In genomic region chr1:201499795-201500669, GRCh38 we compare ENCODE assay signal across 11 cellular contexts. TPM values are rescaled to one million over a fixed set of nuclear protein-coding genes. Genes with fewer than 3 reads are reported as not detected.
DNase-seq lines count a peak whose midpoint lies in the region; ATAC-seq, FAIRE-seq and TF ChIP-seq lines count a peak whose summit lies in the region.
"Had no signal": no experiment of that assay in that cellular context is flagged by ENCODE, and none has a peak within 500 bp of the region (broad histone marks: within the 10 kb centered on the region; RNA-seq: fewer than 3 reads in every experiment).

No MANE protein-coding gene starts in this region.

- TF ChIP-seq RAD21 in A549 (conservative IDR thresholded peaks at IDR 0.05 in 1 of 2, IDR thresholded peaks at IDR 0.05 in 1 of 2) = no peak

- peaks cover 66% of the 10 kb centered on the region for H3K4me1 ChIP-seq in A549
- H3K4me1 ChIP-seq in ovary (ENCODE audit: insufficient read depth) = peaks cover 56% of the 10 kb centered on the region

- no peak for ATAC-seq in A549
- peak; percentile 5 to 38 for ATAC-seq in left cardiac atrium
- no peak for ATAC-seq in HG02571 (IDR thresholded peaks at IDR 0.05; ENCODE audit: unreplicated experiment)
- no peak for ATAC-seq in GM21381 (IDR thresholded peaks at IDR 0.05; ENCODE audit: unreplicated experiment)

- DNase-seq in A549 (ENCODE audit: low read depth in 1 of 2, low spot score in 1 of 2) (no peak), astrocyte of the hippocampus (ENCODE audit: low read depth, low spot score) (peak; percentile 71), left cardiac atrium (peak; percentile 44), ovary (peak in 1 of 5 donors; percentile 48), DMS 273 (lab: John Stamatoyannopoulos, UW; ENCODE audit: unreplicated experiment) (no peak), NCI-H1105 (lab: John Stamatoyannopoulos, UW) (no peak)

- H3K4me3 ChIP-seq in A549 (no peak overlapping the region), ovary (peak overlapping the region; percentile 17)
- H3K4me3 ChIP-seq: SK-N-MC had no signal

- peak overlapping the region; percentile 39 to 96; a peak in 4 of 6 replicates for H3K27ac ChIP-seq in A549
- H3K27ac ChIP-seq in ovary = peak overlapping the region; percentile 86 to 95
- H3K27ac ChIP-seq: epithelial cell of prostate, SK-N-MC had no signal

- no peak for FAIRE-seq in A549 (lab: Jason Lieb, UNC)
- FAIRE-seq: A204.1 had no signal

- H3K9me3 ChIP-seq in A549 = no peaks in the 10 kb centered on the region
- H3K9me3 ChIP-seq in ovary = no peaks in the 10 kb centered on the region

- H3K4me2 ChIP-seq in A549 = peak overlapping the region; percentile 85

- POLR2A ChIA-PET in A549 (lab: Yijun Ruan, JAX) = no interaction called here

- TF ChIP-seq EP300 in A549 (IDR thresholded peaks at IDR 0.05) = no peak
- no peak for TF ChIP-seq EP300 in ovary (IDR thresholded peaks at IDR 0.05)

- TF ChIP-seq CTCF in A549 (IDR thresholded peaks at IDR 0.05) = no peak
- TF ChIP-seq CTCF in ovary (IDR thresholded peaks at IDR 0.05) = no peak

- H3K36me3 ChIP-seq in ovary = no peaks in the 10 kb centered on the region

- WGBS in A549 (ENCODE audit: missing lambda C conversion rate) = 73% methylated on average over 8 of the region's 8 CpGs
- WGBS in ovary, 3 donors = 51 to 64% (median 54%) methylated on average over 8 of the region's 8 CpGs

- TF ChIP-seq POLR2A in A549 (IDR thresholded peaks at IDR 0.05; ENCODE audit: low read length) (no peak), ovary (IDR thresholded peaks at IDR 0.05) (no peak)

- CTCF ChIA-PET in A549 (lab: Yijun Ruan, JAX) = interaction anchor here (0.9 to 49.4 kb wide), 7 partner anchors 9 to 293 kb away, joined by 3 to 1452 read pairs (median 6); partner anchors contain the start of gene CSRP1

- no peaks in the 10 kb centered on the region for H3K27me3 ChIP-seq in ovary

- intact Hi-C loops in left cardiac atrium (cut with DNase I) (no loop called here), ovary (cut with DNase I) (loop anchor here in 1 of 4 donors (5.0 kb wide), 1 partner anchor 993 kb away; no protein-coding TSS in a partner anchor)

TF ChIP-seq in A549, 52 proteins besides CTCF, POLR2A, EP300 and RAD21:
- TF ChIP-seq RCOR1 (IDR thresholded peaks at IDR 0.05; ENCODE audit: low read depth, low read length) (no peak), KDM1A (IDR thresholded peaks at IDR 0.05; ENCODE audit: low read depth) (peak; percentile 48; the same call in 1 of the 2 replicates), RARB (CRISPR knock-in tag; IDR thresholded peaks at IDR 0.05) (no peak), GATA3 (IDR thresholded peaks at IDR 0.05; ENCODE audit: borderline replicate concordance) (no peak), ZFP36 (IDR thresholded peaks at IDR 0.05; ENCODE audit: borderline replicate concordance, partially characterized antibody) (peak; percentile 35)

RNA-seq across cellular contexts. Expression of gene CSRP1, which starts 6.9 kb away (rescaled TPM):
- polyA plus RNA-seq in A549 (2011; rRNA removed) = 256 and 277 TPM in 2 replicates
- polyA plus RNA-seq in A549 (2012; cell fraction: cytosol; rRNA removed) = 459 and 499 TPM in 2 replicates
- polyA plus RNA-seq in A549 (2012; cell fraction: nucleus; rRNA removed) = 441 and 486 TPM in 2 replicates
- 655 to 819 TPM (median 717 TPM) in 3 replicates for polyA plus RNA-seq in A549 (2017; fragmentation: RNase III; extraction: RNeasy Plus Mini Kit Qiagen cat#74134 plus additional on column Dnase treatment)
- polyA minus RNA-seq in A549 (2011; rRNA and poly(A)+ RNA removed) = 254 and 273 TPM in 2 replicates
- total RNA-seq in left cardiac atrium = 100 to 1,000 TPM in 1 of 2 donors, 10 to 100 TPM in 1; 95.1 to 154 TPM
- total RNA-seq in ovary = 100 to 1,000 TPM; 205 to 767 (median 274) TPM
- 100 to 1,000 TPM; 270 to 783 TPM for polyA plus RNA-seq in ovary

RNA-seq across cellular contexts. Expression of gene PHLDA3, which starts 31.0 kb away (rescaled TPM):
- 34.3 and 40.5 TPM in 2 replicates for polyA plus RNA-seq in A549 (2011; rRNA removed)
- 67.2 and 102 TPM in 2 replicates for polyA plus RNA-seq in A549 (2012; cell fraction: cytosol; rRNA removed)
- polyA plus RNA-seq in A549 (2012; cell fraction: nucleus; rRNA removed) = 67.2 and 93.4 TPM in 2 replicates
- polyA plus RNA-seq in A549 (2017; fragmentation: RNase III; extraction: RNeasy Plus Mini Kit Qiagen cat#74134 plus additional on column Dnase treatment) = 83.1 to 91.1 TPM (median 83.5 TPM) in 3 replicates
- polyA minus RNA-seq in A549 (2011; rRNA and poly(A)+ RNA removed) = 16.0 and 28.4 TPM in 2 replicates
- total RNA-seq in left cardiac atrium = 10 to 100 TPM; 39.9 to 48.5 TPM
- 10 to 100 TPM; 21.7 to 38.2 (median 29.0) TPM for total RNA-seq in ovary
- 10 to 100 TPM in 1 of 2 donors, 1 to 10 TPM in 1; 4.7 to 17.5 TPM for polyA plus RNA-seq in ovary

RNA-seq across cellular contexts. Expression of gene NAV1, which starts 38.9 kb away (rescaled TPM):
- 3.7 and 6.4 TPM in 2 replicates for polyA plus RNA-seq in A549 (2011; rRNA removed)
- polyA plus RNA-seq in A549 (2012; cell fraction: cytosol; rRNA removed) = 2.0 and 3.1 TPM in 2 replicates
- polyA plus RNA-seq in A549 (2012; cell fraction: nucleus; rRNA removed) = 5.0 and 5.5 TPM in 2 replicates
- 6.1 to 8.4 TPM (median 6.6 TPM) in 3 replicates for polyA plus RNA-seq in A549 (2017; fragmentation: RNase III; extraction: RNeasy Plus Mini Kit Qiagen cat#74134 plus additional on column Dnase treatment)
- polyA minus RNA-seq in A549 (2011; rRNA and poly(A)+ RNA removed) = 11.7 and 12.6 TPM in 2 replicates
- total RNA-seq in left cardiac atrium = 10 to 100 TPM; 20.7 to 34.8 TPM
- 10 to 100 TPM in 4 of 7 donors, 1 to 10 TPM in 3; 6.2 to 19.6 (median 11.3) TPM for total RNA-seq in ovary
- polyA plus RNA-seq in ovary = 10 to 100 TPM in 1 of 2 donors, 1 to 10 TPM in 1; 3.4 to 17.3 TPM

Comparison
In these comparisons a context has a peak if more than half of its experiments do, and no peak if none do; other contexts are left out.
1. ATAC-seq: peak in left cardiac atrium (2 of 2); none in A549 (0 of 2), HG02571 (single experiment) and GM21381 (single experiment).
2. DNase-seq: peak in astrocyte of the hippocampus (single experiment) and left cardiac atrium (single experiment); none in A549 (0 of 2), DMS 273 (single experiment) and NCI-H1105 (single experiment).